Comparison of ENCODE assay signal across 24 cellular contexts in the genomic region with DNA sequence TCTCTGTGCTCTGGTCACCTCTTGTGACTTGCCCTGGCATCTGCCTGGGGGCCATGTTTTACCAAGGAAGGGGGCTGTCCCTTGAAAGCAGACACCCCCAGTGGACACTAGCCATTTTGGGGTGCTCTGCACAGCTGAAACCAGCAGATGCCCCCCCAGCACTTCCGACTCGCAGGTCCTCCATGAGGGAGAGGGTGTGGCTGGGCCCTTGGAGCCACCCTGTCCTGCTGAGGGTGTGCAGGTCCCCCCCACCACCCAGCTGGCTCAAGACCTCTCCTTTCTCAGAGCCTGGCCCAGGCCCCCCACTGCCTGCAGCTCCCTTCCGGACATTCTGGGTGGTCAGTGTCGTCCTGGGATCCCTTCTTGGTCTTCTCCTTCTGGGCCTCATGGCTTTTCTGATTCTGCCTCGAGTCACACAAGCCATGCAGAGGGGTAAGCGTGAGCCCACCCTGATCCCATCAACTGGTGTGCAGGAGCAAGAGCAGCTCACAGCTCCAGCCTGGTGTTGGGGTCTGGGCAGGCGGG. TPM values are rescaled to one million over a fixed set of nuclear protein-coding genes. Genes with fewer than 3 reads are reported as not detected.
"Had no signal": no experiment of that assay in that cellular context is flagged by ENCODE, and none has a peak within 500 bp of the region (broad histone marks: within the 10 kb centered on the region; RNA-seq: fewer than 3 reads in every experiment).

No MANE protein-coding gene starts in this region.

- H3K4me3 Mint-ChIP-seq: activated naive CD4-positive, alpha-beta T cell treated with anti-CD3 and anti-CD28 coated beads, Interleukin-2, amount 10 ng/mL, durations not matched to agents 7 days and 5 days; dendritic cell treated with granulocyte-macrophage colony-stimulating factor and Interleukin-4, amounts not matched to agents 40 ng/mL and 50 ng/mL, for 4 days; immature natural killer cell; nephron; stimulated activated naive CD8-positive, alpha-beta T cell treated with anti-CD3 and anti-CD28 coated beads, Interleukin-15, amount 100 ng/mL, for 72 hours had no signal

- H3K27me3 Mint-ChIP-seq: stimulated activated naive CD8-positive, alpha-beta T cell treated with anti-CD3 and anti-CD28 coated beads, Interleukin-15, amount 100 ng/mL, for 72 hours had no signal

- H3K27ac ChIP-seq: hepatocyte, left lung, neutrophil, parathyroid adenoma, right lobe of liver, skin epidermis, suprapubic skin, vagina had no signal

- H3K36me3 Mint-ChIP-seq: activated naive CD4-positive, alpha-beta T cell treated with anti-CD3 and anti-CD28 coated beads, Interleukin-2, amount 10 ng/mL, durations not matched to agents 7 days and 5 days had no signal

- ATAC-seq: activated CD4-positive, CD25-positive, alpha-beta regulatory T cell treated with anti-CD3 and anti-CD28 coated beads, Interleukin-2, amount 50 U/mL, for 24 hours; left lung had no signal

- H3K9me3 Mint-ChIP-seq: activated naive CD4-positive, alpha-beta T cell treated with anti-CD3 and anti-CD28 coated beads, Interleukin-2, amount 10 ng/mL, durations not matched to agents 7 days and 5 days; stimulated activated naive CD8-positive, alpha-beta T cell treated with anti-CD3 and anti-CD28 coated beads, Interleukin-15, amount 100 ng/mL, for 72 hours had no signal

- DNase-seq: activated CD4-positive, alpha-beta T cell treated with anti-CD3 and anti-CD28 coated beads, Interleukin-2, amount 50 U/mL, for 4 hours; activated effector memory CD4-positive, alpha-beta T cell treated with anti-CD3 and anti-CD28 coated beads, Interleukin-2, amount 50 U/mL, for 16 hours; activated naive CD4-positive, alpha-beta T cell treated with anti-CD3 and anti-CD28 coated beads, Interleukin-2, amount 10 ng/mL, durations not matched to agents 7 days and 5 days; amygdala; cerebellar nuclear complex; effector CD4-positive, alpha-beta T cell; foreskin melanocyte; immature natural killer cell; stimulated activated CD4-positive, alpha-beta T cell treated with anti-CD3 and anti-CD28 coated beads, Interleukin-1b, Interleukin-23, amount 100 ng/mL, for 48 hours; stimulated activated naive CD8-positive, alpha-beta T cell treated with anti-CD3 and anti-CD28 coated beads, Interleukin-15, amount 100 ng/mL, for 72 hours; trophoblast cell had no signal

- H3K4me3 ChIP-seq: hepatocyte, left lung, right lobe of liver, skin epidermis, suprapubic skin, vagina had no signal

- H3K4me1 ChIP-seq: left lung, parathyroid adenoma, right lobe of liver, suprapubic skin, vagina had no signal

- H3K27me3 ChIP-seq: hepatocyte, right lobe of liver, suprapubic skin, vagina had no signal

- H3K9me3 ChIP-seq: left lung, neutrophil, right lobe of liver, suprapubic skin, vagina had no signal

- H3K27ac Mint-ChIP-seq: activated naive CD4-positive, alpha-beta T cell treated with anti-CD3 and anti-CD28 coated beads, Interleukin-2, amount 10 ng/mL, durations not matched to agents 7 days and 5 days; dendritic cell treated with granulocyte-macrophage colony-stimulating factor and Interleukin-4, amounts not matched to agents 40 ng/mL and 50 ng/mL, for 4 days; immature natural killer cell; nephron; stimulated activated naive CD8-positive, alpha-beta T cell treated with anti-CD3 and anti-CD28 coated beads, Interleukin-15, amount 100 ng/mL, for 72 hours had no signal

- H3K4me1 Mint-ChIP-seq: activated naive CD4-positive, alpha-beta T cell treated with anti-CD3 and anti-CD28 coated beads, Interleukin-2, amount 10 ng/mL, durations not matched to agents 7 days and 5 days; immature natural killer cell; nephron; stimulated activated naive CD8-positive, alpha-beta T cell treated with anti-CD3 and anti-CD28 coated beads, Interleukin-15, amount 100 ng/mL, for 72 hours had no signal

- H3K36me3 ChIP-seq: neutrophil, right lobe of liver, vagina had no signal

RNA-seq across cellular contexts. Expression of gene SCART1, which starts 12.3 kb away (rescaled TPM):
- total RNA-seq: kidney epithelial cell had no signal

RNA-seq across cellular contexts. Expression of gene SPRN, which starts 41.6 kb away (rescaled TPM):
- total RNA-seq: T-helper 2 cell treated with Interferon-gamma antibody and Interleukin-4, amounts not matched to agents 100 ng/mL and 5 ng/mL, for 36 hours; vagina had no signal
